ENCODE assay signal across 17 cellular contexts in genomic region chr16:54051821-54052220, GRCh38.
DNase-seq lines count a peak whose midpoint lies in the region; ATAC-seq and TF ChIP-seq lines count a peak whose summit lies in the region.
"Had no signal": no experiment of that assay in that cellular context is flagged by ENCODE, and none has a peak within 500 bp of the region (broad histone marks: within the 10 kb centered on the region; RNA-seq: fewer than 3 reads in every experiment).

No MANE protein-coding gene starts in this region.

- H3K27me3 ChIP-seq in DND-41 (ENCODE audit: insufficient read depth, low read length, poor library complexity) (no peaks in the 10 kb centered on the region), Loucy (ENCODE audit: insufficient read depth, low read length, poor library complexity, severe bottlenecking) (no peaks in the 10 kb centered on the region), SJCRH30 (no peaks in the 10 kb centered on the region)
- H3K27me3 ChIP-seq: BE2C had no signal

- H3K9ac ChIP-seq in DND-41 (ENCODE audit: low read depth, low read length) (peak overlapping the region; percentile 70), Loucy (ENCODE audit: low read depth, low read length, poor library complexity, severe bottlenecking) (peak overlapping the region; percentile 78)

- no peak for TF ChIP-seq CTCF in DND-41 (IDR thresholded peaks at IDR 0.05; ENCODE audit: borderline replicate concordance, extremely low read depth, low read length, poor library complexity, severe bottlenecking)
- TF ChIP-seq CTCF in Loucy (conservative IDR thresholded peaks at IDR 0.05; ENCODE audit: low read length) = no peak
- TF ChIP-seq CTCF in VCaP (conservative IDR thresholded peaks at IDR 0.05) = no peak

- H3K4me3 ChIP-seq in DND-41 (ENCODE audit: low read depth in 1 of 2, low read length in 2 of 2) = peak overlapping the region in 1 of 2 experiments; percentile 5; a peak in 1 of 4 replicates
- H3K4me3 ChIP-seq in Jurkat, Clone E6-1 (ENCODE audit: low read length) = peak overlapping the region; percentile 0; the same call in 1 of the 2 replicates
- peak overlapping the region; percentile 49 for H3K4me3 ChIP-seq in Loucy (ENCODE audit: low read length, poor library complexity, severe bottlenecking)
- H3K4me3 ChIP-seq in SJCRH30 = no peak overlapping the region
- H3K4me3 ChIP-seq: GM23338, HAP-1 had no signal

- peaks cover 88% of the 10 kb centered on the region for H3K4me1 ChIP-seq in DND-41 (ENCODE audit: insufficient read depth, low read length)
- H3K4me1 ChIP-seq in Loucy (ENCODE audit: insufficient read depth, low read length, poor library complexity, severe bottlenecking) = peaks cover 86% of the 10 kb centered on the region
- 0 out of 2 replicates have a peak, but pooled peaks cover 6% of the 10 kb centered on the region for H3K4me1 ChIP-seq in SJCRH30

- peak; percentile 74 for ATAC-seq in DND-41 (ENCODE audit: insufficient read depth, low read depth)
- ATAC-seq: GM23338 had no signal

- H2AFZ ChIP-seq in DND-41 (ENCODE audit: low read depth, low read length) (no peak overlapping the region), Loucy (ENCODE audit: low read length) (no peak overlapping the region)
- H2AFZ ChIP-seq: GM23338 had no signal

- no peaks in the 10 kb centered on the region for H3K36me3 ChIP-seq in DND-41 (ENCODE audit: insufficient read depth, low read length)
- no peaks in the 10 kb centered on the region for H3K36me3 ChIP-seq in Loucy (ENCODE audit: insufficient read depth, low read length)
- H3K36me3 ChIP-seq in SJCRH30 = no peaks in the 10 kb centered on the region
- H3K36me3 ChIP-seq: BE2C, HAP-1 had no signal

- DNase-seq in DND-41 (peak; percentile 73), NCI-H1092 (lab: John Stamatoyannopoulos, UW) (no peak), GOT3 (lab: John Stamatoyannopoulos, UW) (no peak), SJCRH30 (no peak)
- DNase-seq in Jurkat, Clone E6-1 (ENCODE audit: low read depth, low spot score) = peak; percentile 94
- DNase-seq: ACHN; BE2C; C1 segment of cervical spinal cord; CD4-positive, CD25-positive, alpha-beta regulatory T cell; CD8-positive, alpha-beta memory T cell; COR-L47; DMS 273 treated with DMSO at 0.1 percent for 48 hours; DMS53 had no signal

- H3F3A ChIP-seq in Loucy (ENCODE audit: low read depth) = peaks cover 36% of the 10 kb centered on the region

- H3K27ac ChIP-seq in DND-41 (ENCODE audit: low read length) = peak overlapping the region; percentile 100
- peak overlapping the region; percentile 43 for H3K27ac ChIP-seq in VCaP
- H3K27ac ChIP-seq in SJCRH30 = no peak overlapping the region

- no peaks in the 10 kb centered on the region for H3K9me2 ChIP-seq in Loucy (replicated peaks; ENCODE audit: low read depth, low read length)

- H3K4me2 ChIP-seq in DND-41 (ENCODE audit: insufficient read depth, low read length) (peak overlapping the region; percentile 48), Loucy (ENCODE audit: low read depth, low read length, poor library complexity, severe bottlenecking) (peak overlapping the region; percentile 71)

- no peaks in the 10 kb centered on the region for H4K20me1 ChIP-seq in DND-41 (ENCODE audit: insufficient read depth, low read length)
- H4K20me1 ChIP-seq in Loucy (ENCODE audit: insufficient read depth, low read length, poor library complexity, severe bottlenecking) = no peaks in the 10 kb centered on the region

- H3K79me2 ChIP-seq in DND-41 (ENCODE audit: insufficient read depth, low read length) (no peaks in the 10 kb centered on the region), Loucy (ENCODE audit: insufficient read depth, low read length) (peaks cover 5% of the 10 kb centered on the region; the same call in 1 of the 2 replicates)

- H3K9me3 ChIP-seq in DND-41 (ENCODE audit: insufficient read depth, low read length, severe bottlenecking) (no peaks in the 10 kb centered on the region), Loucy (ENCODE audit: insufficient read depth, low read depth, low read length) (no peaks in the 10 kb centered on the region), SJCRH30 (replicated peaks) (no peaks in the 10 kb centered on the region)
- H3K9me3 ChIP-seq: BE2C, HAP-1 had no signal

Comparison
In these comparisons a context has a peak if more than half of its experiments do, and no peak if none do; other contexts are left out.
1. DNase-seq: peak in DND-41 (single experiment) and Jurkat, Clone E6-1 (single experiment); none in NCI-H1092 (single experiment), GOT3 (single experiment) and SJCRH30 (0 of 2).